1 cellular context compared by ENCODE assay signal in genomic region chr11:77086521-77087472, GRCh38.
TF ChIP-seq lines count a peak whose summit lies in the region.

No MANE protein-coding gene starts in this region.

TF ChIP-seq in HepG2, 621 proteins besides CTCF, POLR2A, EP300 and RAD21 (continued from another document and continues in another):
- TF ChIP-seq ZNF770 (CRISPR knock-in tag; IDR thresholded peaks at IDR 0.05): peak; percentile 35; the same call in 1 of the 2 replicates
- TF ChIP-seq GTF2F1 (IDR thresholded peaks at IDR 0.05; ENCODE audit: low read length): no peak
- TF ChIP-seq, protein P1, sequence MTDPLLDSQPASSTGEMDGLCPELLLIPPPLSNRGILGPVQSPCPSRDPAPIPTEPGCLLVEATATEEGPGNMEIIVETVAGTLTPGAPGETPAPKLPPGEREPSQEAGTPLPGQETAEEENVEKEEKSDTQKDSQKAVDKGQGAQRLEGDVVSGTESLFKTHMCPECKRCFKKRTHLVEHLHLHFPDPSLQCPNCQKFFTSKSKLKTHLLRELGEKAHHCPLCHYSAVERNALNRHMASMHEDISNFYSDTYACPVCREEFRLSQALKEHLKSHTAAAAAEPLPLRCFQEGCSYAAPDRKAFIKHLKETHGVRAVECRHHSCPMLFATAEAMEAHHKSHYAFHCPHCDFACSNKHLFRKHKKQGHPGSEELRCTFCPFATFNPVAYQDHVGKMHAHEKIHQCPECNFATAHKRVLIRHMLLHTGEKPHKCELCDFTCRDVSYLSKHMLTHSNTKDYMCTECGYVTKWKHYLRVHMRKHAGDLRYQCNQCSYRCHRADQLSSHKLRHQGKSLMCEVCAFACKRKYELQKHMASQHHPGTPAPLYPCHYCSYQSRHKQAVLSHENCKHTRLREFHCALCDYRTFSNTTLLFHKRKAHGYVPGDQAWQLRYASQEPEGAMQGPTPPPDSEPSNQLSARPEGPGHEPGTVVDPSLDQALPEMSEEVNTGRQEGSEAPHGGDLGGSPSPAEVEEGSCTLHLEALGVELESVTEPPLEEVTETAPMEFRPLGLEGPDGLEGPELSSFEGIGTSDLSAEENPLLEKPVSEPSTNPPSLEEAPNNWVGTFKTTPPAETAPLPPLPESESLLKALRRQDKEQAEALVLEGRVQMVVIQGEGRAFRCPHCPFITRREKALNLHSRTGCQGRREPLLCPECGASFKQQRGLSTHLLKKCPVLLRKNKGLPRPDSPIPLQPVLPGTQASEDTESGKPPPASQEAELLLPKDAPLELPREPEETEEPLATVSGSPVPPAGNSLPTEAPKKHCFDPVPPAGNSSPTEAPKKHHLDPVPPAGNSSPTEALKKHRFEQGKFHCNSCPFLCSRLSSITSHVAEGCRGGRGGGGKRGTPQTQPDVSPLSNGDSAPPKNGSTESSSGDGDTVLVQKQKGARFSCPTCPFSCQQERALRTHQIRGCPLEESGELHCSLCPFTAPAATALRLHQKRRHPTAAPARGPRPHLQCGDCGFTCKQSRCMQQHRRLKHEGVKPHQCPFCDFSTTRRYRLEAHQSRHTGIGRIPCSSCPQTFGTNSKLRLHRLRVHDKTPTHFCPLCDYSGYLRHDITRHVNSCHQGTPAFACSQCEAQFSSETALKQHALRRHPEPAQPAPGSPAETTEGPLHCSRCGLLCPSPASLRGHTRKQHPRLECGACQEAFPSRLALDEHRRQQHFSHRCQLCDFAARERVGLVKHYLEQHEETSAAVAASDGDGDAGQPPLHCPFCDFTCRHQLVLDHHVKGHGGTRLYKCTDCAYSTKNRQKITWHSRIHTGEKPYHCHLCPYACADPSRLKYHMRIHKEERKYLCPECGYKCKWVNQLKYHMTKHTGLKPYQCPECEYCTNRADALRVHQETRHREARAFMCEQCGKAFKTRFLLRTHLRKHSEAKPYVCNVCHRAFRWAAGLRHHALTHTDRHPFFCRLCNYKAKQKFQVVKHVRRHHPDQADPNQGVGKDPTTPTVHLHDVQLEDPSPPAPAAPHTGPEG (CRISPR knock-in tag; IDR thresholded peaks at IDR 0.05): no peak
- TF ChIP-seq ZNF34 (CRISPR knock-in tag; IDR thresholded peaks at IDR 0.05; ENCODE audit: borderline replicate concordance): no peak
- no peak for TF ChIP-seq MATR3 (CRISPR knock-in tag; IDR thresholded peaks at IDR 0.05)
- TF ChIP-seq ZNF737 (CRISPR knock-in tag; IDR thresholded peaks at IDR 0.05; ENCODE audit: borderline replicate concordance): no peak
- no peak for TF ChIP-seq ZFP36L1 (CRISPR knock-in tag; IDR thresholded peaks at IDR 0.05)
- TF ChIP-seq ZNF274 (CRISPR knock-in tag; IDR thresholded peaks at IDR 0.05): 0 out of 2 replicates have a peak, but pooled peaks have one; percentile 14
- no peak for TF ChIP-seq FOXK2 (IDR thresholded peaks at IDR 0.05)
- 0 out of 2 replicates have a peak, but pooled peaks have one; percentile 20 for TF ChIP-seq KDM3A (CRISPR knock-in tag; IDR thresholded peaks at IDR 0.05; ENCODE audit: low read depth)
- TF ChIP-seq NCOA5 (CRISPR knock-in tag; IDR thresholded peaks at IDR 0.05): no peak
- no peak for TF ChIP-seq ZNF260 (CRISPR knock-in tag; IDR thresholded peaks at IDR 0.05; ENCODE audit: borderline replicate concordance, low read depth)
- no peak for TF ChIP-seq TEAD2 (CRISPR knock-in tag; IDR thresholded peaks at IDR 0.05)
- no peak for TF ChIP-seq SCMH1 (CRISPR knock-in tag; IDR thresholded peaks at IDR 0.05; ENCODE audit: borderline replicate concordance)
- TF ChIP-seq ZNF550 (CRISPR knock-in tag; IDR thresholded peaks at IDR 0.05; ENCODE audit: borderline replicate concordance): no peak
- TF ChIP-seq ETS1 (CRISPR knock-in tag; IDR thresholded peaks at IDR 0.05): no peak
- TF ChIP-seq RCOR2 (CRISPR knock-in tag; IDR thresholded peaks at IDR 0.05): no peak
- TF ChIP-seq, protein P2, sequence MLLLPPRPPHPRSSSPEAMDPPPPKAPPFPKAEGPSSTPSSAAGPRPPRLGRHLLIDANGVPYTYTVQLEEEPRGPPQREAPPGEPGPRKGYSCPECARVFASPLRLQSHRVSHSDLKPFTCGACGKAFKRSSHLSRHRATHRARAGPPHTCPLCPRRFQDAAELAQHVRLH (CRISPR knock-in tag; IDR thresholded peaks at IDR 0.05; ENCODE audit: borderline replicate concordance, low read depth): no peak
- no peak for TF ChIP-seq ZBTB42 (CRISPR knock-in tag; IDR thresholded peaks at IDR 0.05)
- TF ChIP-seq, protein P3, sequence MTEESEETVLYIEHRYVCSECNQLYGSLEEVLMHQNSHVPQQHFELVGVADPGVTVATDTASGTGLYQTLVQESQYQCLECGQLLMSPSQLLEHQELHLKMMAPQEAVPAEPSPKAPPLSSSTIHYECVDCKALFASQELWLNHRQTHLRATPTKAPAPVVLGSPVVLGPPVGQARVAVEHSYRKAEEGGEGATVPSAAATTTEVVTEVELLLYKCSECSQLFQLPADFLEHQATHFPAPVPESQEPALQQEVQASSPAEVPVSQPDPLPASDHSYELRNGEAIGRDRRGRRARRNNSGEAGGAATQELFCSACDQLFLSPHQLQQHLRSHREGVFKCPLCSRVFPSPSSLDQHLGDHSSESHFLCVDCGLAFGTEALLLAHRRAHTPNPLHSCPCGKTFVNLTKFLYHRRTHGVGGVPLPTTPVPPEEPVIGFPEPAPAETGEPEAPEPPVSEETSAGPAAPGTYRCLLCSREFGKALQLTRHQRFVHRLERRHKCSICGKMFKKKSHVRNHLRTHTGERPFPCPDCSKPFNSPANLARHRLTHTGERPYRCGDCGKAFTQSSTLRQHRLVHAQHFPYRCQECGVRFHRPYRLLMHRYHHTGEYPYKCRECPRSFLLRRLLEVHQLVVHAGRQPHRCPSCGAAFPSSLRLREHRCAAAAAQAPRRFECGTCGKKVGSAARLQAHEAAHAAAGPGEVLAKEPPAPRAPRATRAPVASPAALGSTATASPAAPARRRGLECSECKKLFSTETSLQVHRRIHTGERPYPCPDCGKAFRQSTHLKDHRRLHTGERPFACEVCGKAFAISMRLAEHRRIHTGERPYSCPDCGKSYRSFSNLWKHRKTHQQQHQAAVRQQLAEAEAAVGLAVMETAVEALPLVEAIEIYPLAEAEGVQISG (CRISPR knock-in tag; IDR thresholded peaks at IDR 0.05): peak; percentile 27; the same call in 1 of the 2 replicates
- no peak for TF ChIP-seq CENPBD1 (CRISPR knock-in tag; IDR thresholded peaks at IDR 0.05; ENCODE audit: borderline replicate concordance, low read depth)
- TF ChIP-seq KMT2B (CRISPR knock-in tag; IDR thresholded peaks at IDR 0.05): no peak
- no peak for TF ChIP-seq HHEX (CRISPR knock-in tag; IDR thresholded peaks at IDR 0.05)
- TF ChIP-seq AKAP8 (CRISPR knock-in tag; IDR thresholded peaks at IDR 0.05): no peak
- TF ChIP-seq, protein P4, sequence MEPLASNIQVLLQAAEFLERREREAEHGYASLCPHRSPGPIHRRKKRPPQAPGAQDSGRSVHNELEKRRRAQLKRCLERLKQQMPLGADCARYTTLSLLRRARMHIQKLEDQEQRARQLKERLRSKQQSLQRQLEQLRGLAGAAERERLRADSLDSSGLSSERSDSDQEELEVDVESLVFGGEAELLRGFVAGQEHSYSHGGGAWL (CRISPR knock-in tag; IDR thresholded peaks at IDR 0.05): no peak
- TF ChIP-seq PLRG1 (conservative IDR thresholded peaks at IDR 0.05): no peak
- no peak for TF ChIP-seq RFXANK (CRISPR knock-in tag; IDR thresholded peaks at IDR 0.05)
- no peak for TF ChIP-seq ZNF136 (CRISPR knock-in tag; IDR thresholded peaks at IDR 0.05; ENCODE audit: low read depth)
- TF ChIP-seq RXRA (CRISPR knock-in tag; IDR thresholded peaks at IDR 0.05): 0 out of 2 replicates have a peak, but pooled peaks have one; percentile 3
- no peak for TF ChIP-seq ZNF234 (CRISPR knock-in tag; conservative IDR thresholded peaks at IDR 0.05)
- no peak for TF ChIP-seq ZNF451 (CRISPR knock-in tag; IDR thresholded peaks at IDR 0.05)
- no peak for TF ChIP-seq CAMTA2 (CRISPR knock-in tag; IDR thresholded peaks at IDR 0.05; ENCODE audit: borderline replicate concordance)
- TF ChIP-seq ZNF549 (CRISPR knock-in tag; IDR thresholded peaks at IDR 0.05): no peak
- no peak for TF ChIP-seq MXD4 (CRISPR knock-in tag; IDR thresholded peaks at IDR 0.05)
- no peak for TF ChIP-seq MBNL3 (CRISPR knock-in tag; conservative IDR thresholded peaks at IDR 0.05)
- no peak for TF ChIP-seq SMAD9 (CRISPR knock-in tag; IDR thresholded peaks at IDR 0.05)
- TF ChIP-seq, protein P5, sequence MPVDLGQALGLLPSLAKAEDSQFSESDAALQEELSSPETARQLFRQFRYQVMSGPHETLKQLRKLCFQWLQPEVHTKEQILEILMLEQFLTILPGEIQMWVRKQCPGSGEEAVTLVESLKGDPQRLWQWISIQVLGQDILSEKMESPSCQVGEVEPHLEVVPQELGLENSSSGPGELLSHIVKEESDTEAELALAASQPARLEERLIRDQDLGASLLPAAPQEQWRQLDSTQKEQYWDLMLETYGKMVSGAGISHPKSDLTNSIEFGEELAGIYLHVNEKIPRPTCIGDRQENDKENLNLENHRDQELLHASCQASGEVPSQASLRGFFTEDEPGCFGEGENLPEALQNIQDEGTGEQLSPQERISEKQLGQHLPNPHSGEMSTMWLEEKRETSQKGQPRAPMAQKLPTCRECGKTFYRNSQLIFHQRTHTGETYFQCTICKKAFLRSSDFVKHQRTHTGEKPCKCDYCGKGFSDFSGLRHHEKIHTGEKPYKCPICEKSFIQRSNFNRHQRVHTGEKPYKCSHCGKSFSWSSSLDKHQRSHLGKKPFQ (CRISPR knock-in tag; IDR thresholded peaks at IDR 0.05; ENCODE audit: insufficient replicate concordance): no peak
- no peak for TF ChIP-seq ZBTB1 (CRISPR knock-in tag; IDR thresholded peaks at IDR 0.05; ENCODE audit: borderline replicate concordance)
- no peak for TF ChIP-seq ATF7-NPFF (CRISPR knock-in tag; IDR thresholded peaks at IDR 0.05; ENCODE audit: low read depth)
- TF ChIP-seq ATF5 (CRISPR knock-in tag; IDR thresholded peaks at IDR 0.05; ENCODE audit: low read depth): no peak
- TF ChIP-seq NR2F1 (CRISPR knock-in tag; IDR thresholded peaks at IDR 0.05): no peak
- no peak for TF ChIP-seq SNAPC2 (CRISPR knock-in tag; IDR thresholded peaks at IDR 0.05)
- no peak for TF ChIP-seq ZNF264 (CRISPR knock-in tag; IDR thresholded peaks at IDR 0.05)
- TF ChIP-seq SOX13 (IDR thresholded peaks at IDR 0.05): no peak
- no peak for TF ChIP-seq SOX13 (CRISPR knock-in tag; conservative IDR thresholded peaks at IDR 0.05 in 1 of 2, IDR thresholded peaks at IDR 0.05 in 1 of 2)
- TF ChIP-seq, protein P6, sequence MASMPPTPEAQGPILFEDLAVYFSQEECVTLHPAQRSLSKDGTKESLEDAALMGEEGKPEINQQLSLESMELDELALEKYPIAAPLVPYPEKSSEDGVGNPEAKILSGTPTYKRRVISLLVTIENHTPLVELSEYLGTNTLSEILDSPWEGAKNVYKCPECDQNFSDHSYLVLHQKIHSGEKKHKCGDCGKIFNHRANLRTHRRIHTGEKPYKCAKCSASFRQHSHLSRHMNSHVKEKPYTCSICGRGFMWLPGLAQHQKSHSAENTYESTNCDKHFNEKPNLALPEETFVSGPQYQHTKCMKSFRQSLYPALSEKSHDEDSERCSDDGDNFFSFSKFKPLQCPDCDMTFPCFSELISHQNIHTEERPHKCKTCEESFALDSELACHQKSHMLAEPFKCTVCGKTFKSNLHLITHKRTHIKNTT (CRISPR knock-in tag; IDR thresholded peaks at IDR 0.05): no peak
- no peak for TF ChIP-seq ZNF7 (CRISPR knock-in tag; IDR thresholded peaks at IDR 0.05)
- no peak for TF ChIP-seq ZNF557 (CRISPR knock-in tag; IDR thresholded peaks at IDR 0.05)
- TF ChIP-seq SNAI1 (CRISPR knock-in tag; IDR thresholded peaks at IDR 0.05; ENCODE audit: borderline replicate concordance): no peak
- TF ChIP-seq ZFP36 (IDR thresholded peaks at IDR 0.05; ENCODE audit: borderline replicate concordance, low read depth, low read length, partially characterized antibody): no peak
- no peak for TF ChIP-seq ZBTB7A (CRISPR knock-in tag; IDR thresholded peaks at IDR 0.05)
- no peak for TF ChIP-seq ZFP90 (CRISPR knock-in tag; IDR thresholded peaks at IDR 0.05; ENCODE audit: borderline replicate concordance)
- TF ChIP-seq ZBTB7B (CRISPR knock-in tag; IDR thresholded peaks at IDR 0.05): peak; percentile 35; the same call in 1 of the 2 replicates
- TF ChIP-seq ZNF768 (CRISPR knock-in tag; IDR thresholded peaks at IDR 0.05): peak; percentile 93
- TF ChIP-seq TMF1 (CRISPR knock-in tag; IDR thresholded peaks at IDR 0.05; ENCODE audit: low read depth): no peak
- no peak for TF ChIP-seq ZNF343 (CRISPR knock-in tag; IDR thresholded peaks at IDR 0.05)
- TF ChIP-seq ZNF576 (CRISPR knock-in tag; IDR thresholded peaks at IDR 0.05): no peak
- TF ChIP-seq ZNF562 (CRISPR knock-in tag; IDR thresholded peaks at IDR 0.05; ENCODE audit: borderline replicate concordance): no peak
- no peak for TF ChIP-seq ZNF672 (CRISPR knock-in tag; IDR thresholded peaks at IDR 0.05)
- TF ChIP-seq KLF12 (CRISPR knock-in tag; IDR thresholded peaks at IDR 0.05; ENCODE audit: borderline replicate concordance): no peak
